Comparison of ENCODE assay signal across 24 cellular contexts in genomic region chr6:144372611-144373010, GRCh38.
DNase-seq lines count a peak whose midpoint lies in the region; ATAC-seq and TF ChIP-seq lines count a peak whose summit lies in the region.
"Had no signal": no experiment of that assay in that cellular context is flagged by ENCODE, and none has a peak within 500 bp of the region (broad histone marks: within the 10 kb centered on the region; RNA-seq: fewer than 3 reads in every experiment).

No MANE protein-coding gene starts in this region.

- no peaks in the 10 kb centered on the region for H3K27me3 ChIP-seq in mammary epithelial cell (ENCODE audit: insufficient read depth, low read length)
- no peaks in the 10 kb centered on the region for H3K27me3 ChIP-seq in RWPE2 (ENCODE audit: insufficient read depth, poor library complexity, severe bottlenecking)
- no peaks in the 10 kb centered on the region for H3K27me3 ChIP-seq in hepatocyte
- H3K27me3 ChIP-seq: BE2C; BLaER1 treated with 17β-estradiol and CSF1 and Interleukin-3, amounts not matched to agents 10 nM and 100 nM had no signal

- H3K9me2 ChIP-seq in hepatocyte (replicated peaks; ENCODE audit: insufficient read depth) = no peaks in the 10 kb centered on the region

- H3K4me1 ChIP-seq in mammary epithelial cell (ENCODE audit: insufficient read depth, low read length) (peaks cover 14% of the 10 kb centered on the region), RWPE2 (ENCODE audit: insufficient read depth, poor library complexity, severe bottlenecking) (peaks cover 16% of the 10 kb centered on the region), hepatocyte (ENCODE audit: insufficient read depth) (peaks cover 6% of the 10 kb centered on the region)
- H3K4me1 ChIP-seq: BE2C had no signal

- no peak for ATAC-seq in RWPE2 (ENCODE audit: low read depth)
- ATAC-seq: A549, GM12878, GM23338, HCT116 had no signal

- H3K27ac Mint-ChIP-seq in MCF 10A (ENCODE audit: low read depth, unreplicated experiment) (no peak overlapping the region), immature natural killer cell (peak overlapping the region in 4 of 6 donors; percentile 32 to 77 (median 68))
- H3K27ac Mint-ChIP-seq: CD14-positive monocyte; CD4-positive, alpha-beta T cell; GM23338 had no signal

- intact Hi-C loops in mammary epithelial cell (cut with micrococcal nuclease) (no loop called here), MCF 10A (cut with micrococcal nuclease) (no loop called here)

- H3K4me3 Mint-ChIP-seq in MCF 10A (ENCODE audit: unreplicated experiment) = no peak overlapping the region
- no peak overlapping the region for H3K4me3 Mint-ChIP-seq in immature natural killer cell
- H3K4me3 Mint-ChIP-seq: CD14-positive monocyte; CD4-positive, alpha-beta T cell; CD8-positive, alpha-beta memory T cell; GM23338; H9 had no signal

- in situ Hi-C loops in mammary epithelial cell (cut with MboI; ENCODE audit: low sequenced_read_pairs in 2 of 2) = no loop called here

- peaks cover 23% of the 10 kb centered on the region for H3K79me2 ChIP-seq in mammary epithelial cell (ENCODE audit: insufficient read depth, low read length)
- peaks cover 72% of the 10 kb centered on the region for H3K79me2 ChIP-seq in hepatocyte

- no TSS peak for BruUV-seq in mammary epithelial cell (replicated peaks; lab: Mats Ljungman, UMichigan)
- no TSS peak for BruUV-seq in MCF 10A (replicated peaks; lab: Mats Ljungman, UMichigan)

- dilution Hi-C loops in mammary epithelial cell (cut with HindIII; ENCODE audit: low sequenced_read_pairs) = no loop called here

- H3K27ac ChIP-seq in mammary epithelial cell (ENCODE audit: insufficient read depth, low read depth, low read length) (no peak overlapping the region), RWPE2 (ENCODE audit: poor library complexity, severe bottlenecking) (peak overlapping the region; percentile 54), hepatocyte (no peak overlapping the region), substantia nigra (ENCODE audit: low read depth, low read length, poor library complexity, severe bottlenecking) (no peak overlapping the region)
- H3K27ac ChIP-seq: A549; BLaER1 treated with 17β-estradiol and CSF1 and Interleukin-3, amounts not matched to agents 10 nM and 100 nM had no signal

- TF ChIP-seq CTCF in mammary epithelial cell (conservative IDR thresholded peaks at IDR 0.05 in 1 of 2, IDR thresholded peaks at IDR 0.05 in 1 of 2; ENCODE audit: extremely low read depth in 1 of 2, insufficient read depth in 1 of 2, low read depth in 1 of 2, low read length in 2 of 2) = no peak
- no peak for TF ChIP-seq CTCF in MCF 10A (IDR thresholded peaks at IDR 0.05; ENCODE audit: unreplicated experiment)
- no peak for TF ChIP-seq CTCF in RWPE2 (IDR thresholded peaks at IDR 0.05; ENCODE audit: poor library complexity, severe bottlenecking)
- TF ChIP-seq CTCF in epithelial cell of esophagus (IDR thresholded peaks at IDR 0.05; ENCODE audit: insufficient read depth, low read depth, low read length, missing control alignments) = no peak
- no peak for TF ChIP-seq CTCF in hepatocyte (IDR thresholded peaks at IDR 0.05; ENCODE audit: poor library complexity)

- CTCF ChIA-PET in mammary epithelial cell (lab: Charles Lee; ENCODE audit: low non-redundant PET) (no interaction called here), MCF 10A (lab: Yijun Ruan, JAX) (no interaction called here)

- H3K4me2 ChIP-seq in mammary epithelial cell (ENCODE audit: insufficient read depth, low read depth, low read length) (no peak overlapping the region), hepatocyte (no peak overlapping the region)
- H3K4me2 ChIP-seq: A549; BLaER1 treated with 17β-estradiol and CSF1 and Interleukin-3, amounts not matched to agents 10 nM and 100 nM had no signal

- H3K27me3 Mint-ChIP-seq in MCF 10A (ENCODE audit: insufficient read depth, unreplicated experiment) (no peaks in the 10 kb centered on the region), immature natural killer cell (ENCODE audit: low read depth in 3 of 3) (no peaks in the 10 kb centered on the region)
- H3K27me3 Mint-ChIP-seq: CD4-positive, alpha-beta T cell; CD8-positive, alpha-beta memory T cell had no signal

- H3K36me3 Mint-ChIP-seq in MCF 10A (ENCODE audit: insufficient read depth, unreplicated experiment) = peaks cover 6% of the 10 kb centered on the region
- peaks cover 0 to 17% (median 0%) of the 10 kb centered on the region in 3 donors for H3K36me3 Mint-ChIP-seq in immature natural killer cell

- H2AFZ ChIP-seq in mammary epithelial cell (ENCODE audit: low read depth, low read length) (no peak overlapping the region), hepatocyte (no peak overlapping the region)
- H2AFZ ChIP-seq: GM23338 had no signal

- DNase-seq in mammary epithelial cell (peak; percentile 26), MCF 10A (ENCODE audit: unreplicated experiment) (no peak), RWPE2 (ENCODE audit: low spot score) (no peak), epithelial cell of esophagus (ENCODE audit: low read depth) (peak; percentile 59), immature natural killer cell (no peak), hepatocyte (ENCODE audit: low spot score) (no peak), substantia nigra (lab: John Stamatoyannopoulos, UW) (no peak)
- DNase-seq: 8988T; ACHN; AML-193; BE2C; CD4-positive, alpha-beta T cell; CD8-positive, alpha-beta memory T cell; DMS 273 treated with DMSO at 0.1 percent for 48 hours; DMS79; EL; GDM1; H9 had no signal

- no peaks in the 10 kb centered on the region for H3K9me3 Mint-ChIP-seq in MCF 10A (ENCODE audit: unreplicated experiment)
- H3K9me3 Mint-ChIP-seq in immature natural killer cell = no peaks in the 10 kb centered on the region
- H3K9me3 Mint-ChIP-seq: CD4-positive, alpha-beta T cell had no signal

- 90% methylated on average over 4 of the region's 4 CpGs for WGBS in mammary epithelial cell (ENCODE audit: low coverage, missing lambda C conversion rate)
- 94% methylated on average over 4 of the region's 4 CpGs for WGBS in hepatocyte (ENCODE audit: low lambda C conversion rate, missing lambda C conversion rate)

- H3K4me1 Mint-ChIP-seq in MCF 10A (ENCODE audit: insufficient read depth, unreplicated experiment) = peaks cover 9% of the 10 kb centered on the region
- H3K4me1 Mint-ChIP-seq in immature natural killer cell = peaks cover 81 to 87% of the 10 kb centered on the region in 2 donors

- H4K20me1 ChIP-seq in mammary epithelial cell (ENCODE audit: insufficient read depth, low read length) = no peaks in the 10 kb centered on the region
- no peaks in the 10 kb centered on the region for H4K20me1 ChIP-seq in hepatocyte (ENCODE audit: insufficient read depth, poor library complexity, severe bottlenecking)

- H3K9me3 ChIP-seq in mammary epithelial cell (replicated peaks; ENCODE audit: insufficient read depth, low read length) (peaks cover 2% of the 10 kb centered on the region), RWPE2 (ENCODE audit: severe bottlenecking) (no peaks in the 10 kb centered on the region), hepatocyte (ENCODE audit: low read depth) (no peaks in the 10 kb centered on the region)
- H3K9me3 ChIP-seq: A549, BE2C had no signal

- POLR2A ChIA-PET in MCF 10A (lab: Yijun Ruan, JAX) = interaction anchor here (1.6 kb wide), 1 partner anchor 27 kb away, joined by 3 read pairs; no protein-coding TSS in a partner anchor

- H3K9ac ChIP-seq in mammary epithelial cell (ENCODE audit: insufficient read depth, low read length) = no peak overlapping the region
- H3K9ac ChIP-seq: BLaER1 treated with 17β-estradiol and CSF1 and Interleukin-3, amounts not matched to agents 10 nM and 100 nM had no signal

- H3K36me3 ChIP-seq in mammary epithelial cell (ENCODE audit: insufficient read depth, low read length) (peaks cover 2% of the 10 kb centered on the region), RWPE2 (ENCODE audit: low read depth) (no peaks in the 10 kb centered on the region), hepatocyte (replicated peaks; ENCODE audit: insufficient read depth, low read depth) (no peaks in the 10 kb centered on the region)
- H3K36me3 ChIP-seq: BE2C had no signal

- no peak overlapping the region for H3K4me3 ChIP-seq in mammary epithelial cell (replicated peaks in 1 of 3; ENCODE audit: insufficient read depth in 1 of 3, low read depth in 2 of 3, low read length in 3 of 3)
- H3K4me3 ChIP-seq in RWPE2 (ENCODE audit: severe bottlenecking) = no peak overlapping the region
- no peak overlapping the region for H3K4me3 ChIP-seq in epithelial cell of esophagus (ENCODE audit: low read length)
- H3K4me3 ChIP-seq in hepatocyte = no peak overlapping the region
- H3K4me3 ChIP-seq: A549; BLaER1 treated with 17β-estradiol and CSF1 and Interleukin-3, amounts not matched to agents 10 nM and 100 nM; GM12878; GM23338 had no signal

Comparison
In these comparisons a context has a peak if more than half of its experiments do, and no peak if none do; other contexts are left out.
1. DNase-seq: peak in mammary epithelial cell (single experiment) and epithelial cell of esophagus (single experiment); none in MCF 10A (single experiment), RWPE2 (single experiment), immature natural killer cell (0 of 3), hepatocyte (single experiment) and substantia nigra (0 of 49).